1 cellular context compared by ENCODE assay signal in the genomic region with DNA sequence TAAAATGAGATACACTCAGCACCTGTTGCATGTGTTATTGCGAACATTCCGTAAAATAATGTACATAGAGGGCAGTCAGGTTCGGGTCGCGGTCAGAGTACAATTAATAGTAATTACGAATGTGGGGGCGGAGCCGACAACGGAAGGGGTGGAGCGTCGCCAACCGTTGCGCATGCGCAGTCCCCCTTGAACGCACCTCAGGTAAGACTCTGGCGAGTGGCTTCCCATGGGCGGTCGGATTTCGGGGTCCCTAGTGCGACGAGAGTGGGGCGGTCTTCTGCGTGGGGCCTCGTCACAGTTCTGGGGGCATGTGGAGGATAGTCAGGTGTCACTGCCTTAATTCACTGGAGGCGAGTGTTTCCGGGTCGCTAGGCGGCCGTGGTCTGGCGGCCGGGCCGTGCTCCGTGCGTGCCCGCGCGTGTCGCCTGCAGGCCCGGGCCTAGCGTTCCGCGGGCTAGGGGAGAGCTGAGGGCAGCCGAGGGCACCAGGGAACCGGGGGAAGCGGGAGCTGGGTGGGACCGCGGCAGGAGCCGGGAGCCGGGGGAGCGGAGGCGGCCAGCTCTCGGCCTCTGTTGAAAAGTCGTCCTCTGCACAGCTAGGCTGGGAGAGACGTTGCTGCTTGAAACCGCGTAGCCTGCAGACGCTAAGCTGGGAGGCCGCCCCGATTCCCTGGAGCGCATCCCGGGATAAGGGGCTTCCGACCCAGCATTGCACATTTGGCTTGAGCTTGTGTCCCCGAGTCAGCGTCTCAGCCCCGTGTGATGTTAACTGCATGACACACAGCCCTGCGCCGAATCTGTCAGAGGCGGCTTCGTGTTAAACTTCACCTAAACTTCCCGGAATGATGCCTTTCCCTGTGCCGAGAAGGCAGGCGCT.
TF ChIP-seq lines count a peak whose summit lies in the region.

A gene (plus strand): TSS at position 177 of the 876 bp plus-strand sequence. CDS start 3,209 bp downstream, outside the sequence.

TF ChIP-seq in HEK293, 187 proteins besides CTCF, POLR2A, EP300 and RAD21 (continued from another document):
- TF ChIP-seq, protein P1, sequence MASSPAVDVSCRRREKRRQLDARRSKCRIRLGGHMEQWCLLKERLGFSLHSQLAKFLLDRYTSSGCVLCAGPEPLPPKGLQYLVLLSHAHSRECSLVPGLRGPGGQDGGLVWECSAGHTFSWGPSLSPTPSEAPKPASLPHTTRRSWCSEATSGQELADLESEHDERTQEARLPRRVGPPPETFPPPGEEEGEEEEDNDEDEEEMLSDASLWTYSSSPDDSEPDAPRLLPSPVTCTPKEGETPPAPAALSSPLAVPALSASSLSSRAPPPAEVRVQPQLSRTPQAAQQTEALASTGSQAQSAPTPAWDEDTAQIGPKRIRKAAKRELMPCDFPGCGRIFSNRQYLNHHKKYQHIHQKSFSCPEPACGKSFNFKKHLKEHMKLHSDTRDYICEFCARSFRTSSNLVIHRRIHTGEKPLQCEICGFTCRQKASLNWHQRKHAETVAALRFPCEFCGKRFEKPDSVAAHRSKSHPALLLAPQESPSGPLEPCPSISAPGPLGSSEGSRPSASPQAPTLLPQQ (tag by site-specific recombination; IDR thresholded peaks at IDR 0.05): peak; percentile 48; the same call in 1 of the 2 replicates
- TF ChIP-seq ZNF341 (tag by site-specific recombination; IDR thresholded peaks at IDR 0.05; ENCODE audit: low read depth) (no peak), ZNF747 (tag by site-specific recombination; IDR thresholded peaks at IDR 0.05) (no peak), ZNF391 (tag by site-specific recombination; IDR thresholded peaks at IDR 0.05; ENCODE audit: borderline replicate concordance, low read depth) (peak; percentile 12; the same call in 1 of the 2 replicates), ZSCAN30 (tag by site-specific recombination; IDR thresholded peaks at IDR 0.05) (peak; percentile 49; the same call in 1 of the 2 replicates), ZBTB1 (tag by site-specific recombination; IDR thresholded peaks at IDR 0.05) (no peak), KLF1 (tag by site-specific recombination; IDR thresholded peaks at IDR 0.05) (no peak), RBAK (tag by site-specific recombination; IDR thresholded peaks at IDR 0.05) (no peak), ZNF16 (tag by site-specific recombination; IDR thresholded peaks at IDR 0.05; ENCODE audit: low read depth) (no peak), SP3 (tag by site-specific recombination; IDR thresholded peaks at IDR 0.05) (peak; percentile 79), ZFP41 (tag by site-specific recombination; IDR thresholded peaks at IDR 0.05; ENCODE audit: borderline replicate concordance) (no peak), ZNF266 (tag by site-specific recombination; IDR thresholded peaks at IDR 0.05; ENCODE audit: low read depth) (no peak), ZNF302 (tag by site-specific recombination; IDR thresholded peaks at IDR 0.05; ENCODE audit: low read depth) (no peak), ZNF292 (tag by site-specific recombination; IDR thresholded peaks at IDR 0.05; ENCODE audit: borderline replicate concordance, low read depth) (no peak), IKZF3 (tag by site-specific recombination; IDR thresholded peaks at IDR 0.05) (peak; percentile 74; the same call in 1 of the 2 replicates), ZNF664 (tag by site-specific recombination; IDR thresholded peaks at IDR 0.05) (0 out of 2 replicates have a peak, but pooled peaks have one; percentile 40), ZEB2 (tag by site-specific recombination; IDR thresholded peaks at IDR 0.05) (peak; percentile 73; the same call in 1 of the 2 replicates), KLF8 (tag by site-specific recombination; IDR thresholded peaks at IDR 0.05) (no peak), ZNF239 (tag by site-specific recombination; IDR thresholded peaks at IDR 0.05) (no peak), ZNF121 (tag by site-specific recombination; IDR thresholded peaks at IDR 0.05) (0 out of 2 replicates have a peak, but pooled peaks have one; percentile 24), ZNF157 (tag by site-specific recombination; IDR thresholded peaks at IDR 0.05) (no peak), ZNF555 (tag by site-specific recombination; conservative IDR thresholded peaks at IDR 0.05) (no peak), ZBTB7A (tag by site-specific recombination; IDR thresholded peaks at IDR 0.05; ENCODE audit: low read depth) (no peak), MZF1 (tag by site-specific recombination; IDR thresholded peaks at IDR 0.05; ENCODE audit: borderline replicate concordance) (no peak), ZNF843 (tag by site-specific recombination; IDR thresholded peaks at IDR 0.05) (peak; percentile 37; the same call in 1 of the 2 replicates), ZNF660 (tag by site-specific recombination; IDR thresholded peaks at IDR 0.05) (no peak; the same call in 1 of the 2 replicates), ZNF571 (tag by site-specific recombination; IDR thresholded peaks at IDR 0.05) (no peak), ZBTB8A (tag by site-specific recombination; IDR thresholded peaks at IDR 0.05) (peak; percentile 31; the same call in 1 of the 2 replicates), ZNF626 (tag by site-specific recombination; IDR thresholded peaks at IDR 0.05) (no peak), ZBTB21 (tag by site-specific recombination; IDR thresholded peaks at IDR 0.05) (no peak), ZNF394 (tag by site-specific recombination; IDR thresholded peaks at IDR 0.05; ENCODE audit: borderline replicate concordance) (peak; percentile 41; the same call in 1 of the 2 replicates), EGR2 (tag by site-specific recombination; IDR thresholded peaks at IDR 0.05; ENCODE audit: low read depth) (0 out of 2 replicates have a peak, but pooled peaks have one; percentile 17)
- TF ChIP-seq, protein P2, sequence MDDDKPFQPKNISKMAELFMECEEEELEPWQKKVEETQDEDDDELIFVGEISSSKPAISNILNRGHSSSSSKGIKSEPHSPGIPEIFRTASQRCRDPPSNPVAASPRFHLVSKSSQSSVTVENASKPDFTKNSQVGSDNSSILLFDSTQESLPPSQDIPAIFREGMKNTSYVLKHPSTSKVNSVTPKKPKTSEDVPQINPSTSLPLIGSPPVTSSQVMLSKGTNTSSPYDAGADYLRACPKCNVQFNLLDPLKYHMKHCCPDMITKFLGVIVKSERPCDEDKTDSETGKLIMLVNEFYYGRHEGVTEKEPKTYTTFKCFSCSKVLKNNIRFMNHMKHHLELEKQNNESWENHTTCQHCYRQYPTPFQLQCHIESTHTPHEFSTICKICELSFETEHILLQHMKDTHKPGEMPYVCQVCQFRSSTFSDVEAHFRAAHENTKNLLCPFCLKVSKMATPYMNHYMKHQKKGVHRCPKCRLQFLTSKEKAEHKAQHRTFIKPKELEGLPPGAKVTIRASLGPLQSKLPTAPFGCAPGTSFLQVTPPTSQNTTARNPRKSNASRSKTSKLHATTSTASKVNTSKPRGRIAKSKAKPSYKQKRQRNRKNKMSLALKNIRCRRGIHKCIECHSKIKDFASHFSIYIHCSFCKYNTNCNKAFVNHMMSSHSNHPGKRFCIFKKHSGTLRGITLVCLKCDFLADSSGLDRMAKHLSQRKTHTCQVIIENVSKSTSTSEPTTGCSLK (tag by site-specific recombination; IDR thresholded peaks at IDR 0.05): no peak
- TF ChIP-seq, protein P3, sequence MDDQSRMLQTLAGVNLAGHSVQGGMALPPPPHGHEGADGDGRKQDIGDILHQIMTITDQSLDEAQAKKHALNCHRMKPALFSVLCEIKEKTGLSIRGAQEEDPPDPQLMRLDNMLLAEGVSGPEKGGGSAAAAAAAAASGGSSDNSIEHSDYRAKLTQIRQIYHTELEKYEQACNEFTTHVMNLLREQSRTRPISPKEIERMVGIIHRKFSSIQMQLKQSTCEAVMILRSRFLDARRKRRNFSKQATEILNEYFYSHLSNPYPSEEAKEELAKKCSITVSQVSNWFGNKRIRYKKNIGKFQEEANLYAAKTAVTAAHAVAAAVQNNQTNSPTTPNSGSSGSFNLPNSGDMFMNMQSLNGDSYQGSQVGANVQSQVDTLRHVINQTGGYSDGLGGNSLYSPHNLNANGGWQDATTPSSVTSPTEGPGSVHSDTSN (CRISPR knock-in tag; IDR thresholded peaks at IDR 0.05): no peak; the same call in 1 of the 2 replicates
- TF ChIP-seq, protein P4, sequence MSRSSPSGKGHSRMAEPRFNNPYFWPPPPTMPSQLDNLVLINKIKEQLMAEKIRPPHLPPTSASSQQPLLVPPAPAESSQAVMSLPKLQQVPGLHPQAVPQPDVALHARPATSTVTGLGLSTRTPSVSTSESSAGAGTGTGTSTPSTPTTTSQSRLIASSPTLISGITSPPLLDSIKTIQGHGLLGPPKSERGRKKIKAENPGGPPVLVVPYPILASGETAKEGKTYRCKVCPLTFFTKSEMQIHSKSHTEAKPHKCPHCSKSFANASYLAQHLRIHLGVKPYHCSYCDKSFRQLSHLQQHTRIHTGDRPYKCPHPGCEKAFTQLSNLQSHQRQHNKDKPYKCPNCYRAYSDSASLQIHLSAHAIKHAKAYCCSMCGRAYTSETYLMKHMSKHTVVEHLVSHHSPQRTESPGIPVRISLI (tag by site-specific recombination; IDR thresholded peaks at IDR 0.05): no peak
- TF ChIP-seq, protein P5, sequence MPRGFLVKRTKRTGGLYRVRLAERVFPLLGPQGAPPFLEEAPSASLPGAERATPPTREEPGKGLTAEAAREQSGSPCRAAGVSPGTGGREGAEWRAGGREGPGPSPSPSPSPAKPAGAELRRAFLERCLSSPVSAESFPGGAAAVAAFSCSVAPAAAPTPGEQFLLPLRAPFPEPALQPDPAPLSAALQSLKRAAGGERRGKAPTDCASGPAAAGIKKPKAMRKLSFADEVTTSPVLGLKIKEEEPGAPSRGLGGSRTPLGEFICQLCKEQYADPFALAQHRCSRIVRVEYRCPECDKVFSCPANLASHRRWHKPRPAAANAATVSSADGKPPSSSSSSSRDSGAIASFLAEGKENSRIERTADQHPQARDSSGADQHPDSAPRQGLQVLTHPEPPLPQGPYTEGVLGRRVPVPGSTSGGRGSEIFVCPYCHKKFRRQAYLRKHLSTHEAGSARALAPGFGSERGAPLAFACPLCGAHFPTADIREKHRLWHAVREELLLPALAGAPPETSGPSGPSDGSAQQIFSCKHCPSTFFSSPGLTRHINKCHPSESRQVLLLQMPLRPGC (tag by site-specific recombination; IDR thresholded peaks at IDR 0.05): no peak
- TF ChIP-seq, protein P6, sequence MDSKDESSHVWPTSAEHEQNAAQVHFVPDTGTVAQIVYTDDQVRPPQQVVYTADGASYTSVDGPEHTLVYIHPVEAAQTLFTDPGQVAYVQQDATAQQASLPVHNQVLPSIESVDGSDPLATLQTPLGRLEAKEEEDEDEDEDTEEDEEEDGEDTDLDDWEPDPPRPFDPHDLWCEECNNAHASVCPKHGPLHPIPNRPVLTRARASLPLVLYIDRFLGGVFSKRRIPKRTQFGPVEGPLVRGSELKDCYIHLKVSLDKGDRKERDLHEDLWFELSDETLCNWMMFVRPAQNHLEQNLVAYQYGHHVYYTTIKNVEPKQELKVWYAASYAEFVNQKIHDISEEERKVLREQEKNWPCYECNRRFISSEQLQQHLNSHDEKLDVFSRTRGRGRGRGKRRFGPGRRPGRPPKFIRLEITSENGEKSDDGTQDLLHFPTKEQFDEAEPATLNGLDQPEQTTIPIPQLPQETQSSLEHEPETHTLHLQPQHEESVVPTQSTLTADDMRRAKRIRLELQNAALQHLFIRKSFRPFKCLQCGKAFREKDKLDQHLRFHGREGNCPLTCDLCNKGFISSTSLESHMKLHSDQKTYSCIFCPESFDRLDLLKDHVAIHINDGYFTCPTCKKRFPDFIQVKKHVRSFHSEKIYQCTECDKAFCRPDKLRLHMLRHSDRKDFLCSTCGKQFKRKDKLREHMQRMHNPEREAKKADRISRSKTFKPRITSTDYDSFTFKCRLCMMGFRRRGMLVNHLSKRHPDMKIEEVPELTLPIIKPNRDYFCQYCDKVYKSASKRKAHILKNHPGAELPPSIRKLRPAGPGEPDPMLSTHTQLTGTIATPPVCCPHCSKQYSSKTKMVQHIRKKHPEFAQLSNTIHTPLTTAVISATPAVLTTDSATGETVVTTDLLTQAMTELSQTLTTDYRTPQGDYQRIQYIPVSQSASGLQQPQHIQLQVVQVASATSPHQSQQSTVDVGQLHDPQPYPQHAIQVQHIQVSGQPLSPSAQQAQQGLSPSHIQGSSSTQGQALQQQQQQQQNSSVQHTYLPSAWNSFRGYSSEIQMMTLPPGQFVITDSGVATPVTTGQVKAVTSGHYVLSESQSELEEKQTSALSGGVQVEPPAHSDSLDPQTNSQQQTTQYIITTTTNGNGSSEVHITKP (tag by site-specific recombination; IDR thresholded peaks at IDR 0.05): no peak
- TF ChIP-seq, protein P7, sequence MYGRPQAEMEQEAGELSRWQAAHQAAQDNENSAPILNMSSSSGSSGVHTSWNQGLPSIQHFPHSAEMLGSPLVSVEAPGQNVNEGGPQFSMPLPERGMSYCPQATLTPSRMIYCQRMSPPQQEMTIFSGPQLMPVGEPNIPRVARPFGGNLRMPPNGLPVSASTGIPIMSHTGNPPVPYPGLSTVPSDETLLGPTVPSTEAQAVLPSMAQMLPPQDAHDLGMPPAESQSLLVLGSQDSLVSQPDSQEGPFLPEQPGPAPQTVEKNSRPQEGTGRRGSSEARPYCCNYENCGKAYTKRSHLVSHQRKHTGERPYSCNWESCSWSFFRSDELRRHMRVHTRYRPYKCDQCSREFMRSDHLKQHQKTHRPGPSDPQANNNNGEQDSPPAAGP (tag by site-specific recombination; IDR thresholded peaks at IDR 0.05): no peak
- TF ChIP-seq, protein P8, sequence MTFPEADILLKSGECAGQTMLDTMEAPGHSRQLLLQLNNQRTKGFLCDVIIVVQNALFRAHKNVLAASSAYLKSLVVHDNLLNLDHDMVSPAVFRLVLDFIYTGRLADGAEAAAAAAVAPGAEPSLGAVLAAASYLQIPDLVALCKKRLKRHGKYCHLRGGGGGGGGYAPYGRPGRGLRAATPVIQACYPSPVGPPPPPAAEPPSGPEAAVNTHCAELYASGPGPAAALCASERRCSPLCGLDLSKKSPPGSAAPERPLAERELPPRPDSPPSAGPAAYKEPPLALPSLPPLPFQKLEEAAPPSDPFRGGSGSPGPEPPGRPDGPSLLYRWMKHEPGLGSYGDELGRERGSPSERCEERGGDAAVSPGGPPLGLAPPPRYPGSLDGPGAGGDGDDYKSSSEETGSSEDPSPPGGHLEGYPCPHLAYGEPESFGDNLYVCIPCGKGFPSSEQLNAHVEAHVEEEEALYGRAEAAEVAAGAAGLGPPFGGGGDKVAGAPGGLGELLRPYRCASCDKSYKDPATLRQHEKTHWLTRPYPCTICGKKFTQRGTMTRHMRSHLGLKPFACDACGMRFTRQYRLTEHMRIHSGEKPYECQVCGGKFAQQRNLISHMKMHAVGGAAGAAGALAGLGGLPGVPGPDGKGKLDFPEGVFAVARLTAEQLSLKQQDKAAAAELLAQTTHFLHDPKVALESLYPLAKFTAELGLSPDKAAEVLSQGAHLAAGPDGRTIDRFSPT (tag by site-specific recombination; IDR thresholded peaks at IDR 0.05): no peak
- TF ChIP-seq, protein P9, sequence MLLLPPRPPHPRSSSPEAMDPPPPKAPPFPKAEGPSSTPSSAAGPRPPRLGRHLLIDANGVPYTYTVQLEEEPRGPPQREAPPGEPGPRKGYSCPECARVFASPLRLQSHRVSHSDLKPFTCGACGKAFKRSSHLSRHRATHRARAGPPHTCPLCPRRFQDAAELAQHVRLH (tag by site-specific recombination; IDR thresholded peaks at IDR 0.05): no peak; the same call in 1 of the 2 replicates
